8 cellular contexts compared by ENCODE assay signal in the genomic region with DNA sequence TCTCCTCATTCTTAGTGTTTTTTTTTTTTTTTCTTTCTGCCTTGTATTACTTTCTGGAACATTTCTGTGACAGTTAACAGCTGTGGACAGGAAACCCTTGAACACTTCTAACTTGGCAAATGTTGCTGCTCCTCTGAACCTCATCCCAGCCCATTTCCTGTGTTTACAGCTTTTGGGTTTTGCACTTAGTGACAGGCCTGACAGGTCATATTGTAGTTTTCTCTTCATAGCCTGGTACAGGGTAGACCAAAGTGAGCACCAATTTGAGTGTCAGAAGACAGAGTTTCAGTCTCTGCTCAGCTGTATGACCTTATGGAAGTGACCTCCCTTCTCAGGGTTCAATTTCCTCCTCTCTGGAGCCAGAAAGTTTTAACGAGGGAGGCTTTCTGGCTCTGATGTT.
DNase-seq lines count a peak whose midpoint lies in the region; ATAC-seq and TF ChIP-seq lines count a peak whose summit lies in the region.

No MANE protein-coding gene starts in this region.

- CTCF ChIA-PET in Caco-2 (lab: Charles Lee) = interaction anchor here (0.7 to 1.0 kb wide), 2 partner anchors 92 to 151 kb away, joined by 6 read pairs; no protein-coding TSS in a partner anchor

- peaks cover 13% of the 10 kb centered on the region for H3K36me3 Mint-ChIP-seq in Caco-2 (ENCODE audit: insufficient read depth, unreplicated experiment)

- no peak overlapping the region for H3K4me3 ChIP-seq in ascending aorta
- H3K4me3 ChIP-seq in mucosa of rectum (ENCODE audit: low read length in 2 of 2) = no peak overlapping the region
- H3K4me3 ChIP-seq in neuronal stem cell (ENCODE audit: low read length in 2 of 2) = no peak overlapping the region
- no peak overlapping the region for H3K4me3 ChIP-seq in Caco-2 (ENCODE audit: low read depth, low read length)

- no peaks in the 10 kb centered on the region for H3K27me3 Mint-ChIP-seq in Caco-2 (ENCODE audit: insufficient read depth, unreplicated experiment)

- no peak overlapping the region for H3K18ac ChIP-seq in neuronal stem cell (ENCODE audit: low read length)

- no peak overlapping the region for H3K4me2 ChIP-seq in neuronal stem cell (ENCODE audit: insufficient read depth, low read length, poor library complexity, severe bottlenecking)

- WGBS in neuronal stem cell (ENCODE audit: extremely low coverage in 2 of 2, insufficient read length in 2 of 2, insufficient replicate concordance in 1 of 2), 2 donors = no CpG with 5 or more reads among the region's 1 CpG

- H3K9ac ChIP-seq in mucosa of rectum (ENCODE audit: low read depth in 1 of 2, low read length in 2 of 2) (peak overlapping the region in 1 of 2 donors; percentile 44), neuronal stem cell (ENCODE audit: low read depth, low read length, poor library complexity) (no peak overlapping the region)

- no peak overlapping the region for H2AFZ ChIP-seq in neuronal stem cell (ENCODE audit: low read length)

- no peak overlapping the region for H3K14ac ChIP-seq in neuronal stem cell (ENCODE audit: low read length)

- no peak overlapping the region for H2BK120ac ChIP-seq in neuronal stem cell (ENCODE audit: low read depth, low read length)

- H4K8ac ChIP-seq in neuronal stem cell (ENCODE audit: low read depth, low read length) = no peak overlapping the region

- TF ChIP-seq CTCF in ascending aorta (IDR thresholded peaks at IDR 0.05) (no peak), Caco-2 (IDR thresholded peaks at IDR 0.05; ENCODE audit: insufficient read depth in 1 of 2, low read depth in 1 of 2, low read length in 1 of 2, severe bottlenecking in 1 of 2, unreplicated experiment in 1 of 2) (no peak)

- no peak overlapping the region for H3K4me3 Mint-ChIP-seq in Caco-2 (ENCODE audit: unreplicated experiment)

- H3K27me3 ChIP-seq in ascending aorta = no peaks in the 10 kb centered on the region
- no peaks in the 10 kb centered on the region for H3K27me3 ChIP-seq in mucosa of rectum (ENCODE audit: control insufficient read depth in 2 of 2, insufficient read depth in 2 of 2, low read length in 2 of 2)
- no peaks in the 10 kb centered on the region for H3K27me3 ChIP-seq in neuronal stem cell (ENCODE audit: control insufficient read depth in 3 of 3, insufficient read depth in 3 of 3, low read depth in 1 of 3, low read length in 3 of 3)
- H3K27me3 ChIP-seq in Caco-2 (replicated peaks; ENCODE audit: control insufficient read depth, insufficient read depth, low read length) = no peaks in the 10 kb centered on the region

- ATAC-seq in GM18498 (IDR thresholded peaks at IDR 0.05; ENCODE audit: unreplicated experiment) (peak; percentile 75), GM21825 (IDR thresholded peaks at IDR 0.05; ENCODE audit: unreplicated experiment) (peak; percentile 69)

- no peak overlapping the region for H4K91ac ChIP-seq in neuronal stem cell (ENCODE audit: low read depth, low read length, poor library complexity)

- peaks cover 8% of the 10 kb centered on the region for H3K4me1 Mint-ChIP-seq in Caco-2 (ENCODE audit: low read depth, unreplicated experiment)

- POLR2A ChIA-PET in Caco-2 (lab: Charles Lee) = no interaction called here

- DNase-seq in NCI-H1092 treated with DMSO at 0.1 percent for 48 hours (lab: John Stamatoyannopoulos, UW) (peak; percentile 24), ascending aorta (ENCODE audit: low spot score in 2 of 2) (peak in 1 of 2 donors; percentile 67), neuronal stem cell (ENCODE audit: low spot score) (no peak), SIG-M5 (lab: John Stamatoyannopoulos, UW) (no peak), Caco-2 (no peak)

- H3K36me3 ChIP-seq in ascending aorta (no peaks in the 10 kb centered on the region), mucosa of rectum (ENCODE audit: control insufficient read depth in 2 of 2, insufficient read depth in 2 of 2, low read length in 2 of 2) (no peaks in the 10 kb centered on the region), neuronal stem cell (replicated peaks in 1 of 2; ENCODE audit: control insufficient read depth in 2 of 2, insufficient read depth in 2 of 2, low read length in 2 of 2) (no peaks in the 10 kb centered on the region), Caco-2 (ENCODE audit: control insufficient read depth, insufficient read depth, low read length) (no peaks in the 10 kb centered on the region)

- H3K9me3 ChIP-seq in ascending aorta = no peaks in the 10 kb centered on the region
- no peaks in the 10 kb centered on the region for H3K9me3 ChIP-seq in mucosa of rectum (ENCODE audit: control insufficient read depth in 2 of 2, low read length in 2 of 2)
- peaks cover 0 to 2% of the 10 kb centered on the region in 2 donors for H3K9me3 ChIP-seq in neuronal stem cell (replicated peaks in 1 of 2; ENCODE audit: control insufficient read depth in 2 of 2, insufficient read depth in 1 of 2, low read depth in 1 of 2, low read length in 2 of 2)
- H3K9me3 ChIP-seq in Caco-2 = no peaks in the 10 kb centered on the region

- H2BK15ac ChIP-seq in neuronal stem cell (ENCODE audit: low read length) = no peak overlapping the region

- H3K79me1 ChIP-seq in neuronal stem cell (ENCODE audit: low read depth, low read length) = no peaks in the 10 kb centered on the region

- no peak overlapping the region for H3K4ac ChIP-seq in neuronal stem cell (ENCODE audit: low read length)

- no peak overlapping the region for H2BK5ac ChIP-seq in neuronal stem cell (ENCODE audit: low read length)

- H2BK12ac ChIP-seq in neuronal stem cell (ENCODE audit: low read length) = no peak overlapping the region

- H2AK5ac ChIP-seq in neuronal stem cell (ENCODE audit: low read depth, low read length) = no peak overlapping the region

- peak overlapping the region; percentile 85 to 88 for H3K27ac ChIP-seq in ascending aorta
- H3K27ac ChIP-seq in mucosa of rectum (ENCODE audit: low read depth in 2 of 2, low read length in 2 of 2) = peak overlapping the region; percentile 69 to 71
- H3K27ac ChIP-seq in neuronal stem cell (replicated peaks; ENCODE audit: low read length) = no peak overlapping the region

- no peak overlapping the region for H3K23ac ChIP-seq in neuronal stem cell (ENCODE audit: low read depth, low read length, poor library complexity)

- peaks cover 51 to 79% of the 10 kb centered on the region in 2 donors for H3K4me1 ChIP-seq in ascending aorta
- peaks cover 12 to 30% of the 10 kb centered on the region in 2 donors for H3K4me1 ChIP-seq in mucosa of rectum (ENCODE audit: control insufficient read depth in 2 of 2, insufficient read depth in 2 of 2, low read length in 2 of 2)
- peaks cover 14% of the 10 kb centered on the region in 2 donors for H3K4me1 ChIP-seq in neuronal stem cell (ENCODE audit: control insufficient read depth in 2 of 2, insufficient read depth in 1 of 2, low read depth in 1 of 2, low read length in 2 of 2)
- H3K4me1 ChIP-seq in Caco-2 = peaks cover 15% of the 10 kb centered on the region

- H3K27ac Mint-ChIP-seq in Caco-2 (ENCODE audit: unreplicated experiment) = no peak overlapping the region

- no peaks in the 10 kb centered on the region for H3K9me3 Mint-ChIP-seq in Caco-2 (ENCODE audit: unreplicated experiment)

- intact Hi-C loops in ascending aorta (cut with DNase I) (loop anchor here (5.0 kb wide), 1 partner anchor 120 kb away; no protein-coding TSS in a partner anchor), Caco-2 (cut with micrococcal nuclease; ENCODE audit: unreplicated experiment) (no loop called here)

- BruUV-seq in Caco-2 (replicated peaks; lab: Mats Ljungman, UMichigan) = no TSS peak
